ENCODE assay signal across 1 cellular context in the genomic region with DNA sequence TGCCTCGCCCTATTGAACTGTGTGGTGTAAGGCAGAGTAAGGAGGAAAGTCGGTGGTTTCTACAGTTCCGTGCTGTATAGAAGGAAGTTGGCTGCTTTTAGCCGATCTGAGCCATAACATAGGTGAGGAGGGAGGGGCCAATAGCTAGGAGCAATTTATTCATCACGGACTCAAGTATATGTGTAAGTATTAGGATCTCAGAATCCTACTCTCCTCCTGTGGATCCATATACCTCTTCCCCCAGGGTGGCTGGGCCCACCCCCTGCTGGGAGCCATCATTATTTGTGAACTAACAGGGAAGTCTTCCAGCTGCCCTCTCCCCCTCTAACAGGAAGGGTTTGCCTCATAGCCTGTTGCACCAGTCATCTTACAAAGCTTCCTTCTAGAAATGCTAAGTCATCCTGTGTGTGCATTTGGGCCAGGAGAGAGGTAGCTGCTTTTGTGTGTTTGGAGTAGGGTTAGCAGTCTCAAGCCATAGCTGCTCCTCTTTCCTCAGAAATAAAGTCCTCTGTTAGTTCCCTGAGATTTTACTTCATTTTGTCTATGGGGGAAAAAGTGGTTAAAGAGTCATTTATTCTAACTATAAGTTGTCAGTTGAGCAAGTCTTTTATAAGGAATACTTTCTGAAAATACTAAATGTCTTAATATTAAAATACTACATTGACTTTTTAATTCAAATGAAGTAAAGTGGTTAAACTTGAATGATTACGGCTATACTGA.
TF ChIP-seq lines count a peak whose summit lies in the region.

No MANE protein-coding gene starts in this region.

TF ChIP-seq in endothelial cell of umbilical vein, 7 proteins besides CTCF, POLR2A, EP300 and RAD21:
- no peak for TF ChIP-seq FOS (IDR thresholded peaks at IDR 0.05; ENCODE audit: borderline replicate concordance, insufficient read depth, low read length)
- TF ChIP-seq JUN (IDR thresholded peaks at IDR 0.05; ENCODE audit: borderline replicate concordance, insufficient read depth, insufficient read length, low read depth): peak; percentile 28
- peak; percentile 61 for TF ChIP-seq POLR2AphosphoS5 (IDR thresholded peaks at IDR 0.05; ENCODE audit: insufficient read depth, low read depth, low read length)
- TF ChIP-seq GATA2 (IDR thresholded peaks at IDR 0.05; ENCODE audit: insufficient read depth, insufficient read length, low read depth, low read length): no peak
